In genomic region chr1:165630629-165631402, GRCh38 we compare ENCODE assay signal across 1 cellular context.
TF ChIP-seq lines count a peak whose summit lies in the region.

Gene MGST3, plus strand, starts transcription at chr1:165631234. Its CDS starts 18,614 bp downstream, at chr1:165649848.

TF ChIP-seq in liver, 16 proteins besides CTCF, POLR2A, EP300 and RAD21 (continued from another document):
- peak; percentile 73 for TF ChIP-seq REST (IDR thresholded peaks at IDR 0.05)
- TF ChIP-seq FOXA2 (IDR thresholded peaks at IDR 0.05) = no peak
- peak; percentile 85 for TF ChIP-seq SP1 (IDR thresholded peaks at IDR 0.05)
- TF ChIP-seq YY1 (IDR thresholded peaks at IDR 0.05) = peak; percentile 90
- no peak for TF ChIP-seq HNF4G (IDR thresholded peaks at IDR 0.05)
- TF ChIP-seq NR2F2 (IDR thresholded peaks at IDR 0.05) = peak; percentile 37
TF ChIP-seq in liver: peak in this region for 12.
